ENCODE assay signal across 18 cellular contexts in genomic region chr4:66574145-66574978, GRCh38.
A peak's percentile ranks its signal among the peaks of the same experiment; 100 is the strongest.
DNase-seq lines count a peak whose midpoint lies in the region; ATAC-seq, FAIRE-seq and TF ChIP-seq lines count a peak whose summit lies in the region.
"Had no signal": no experiment of that assay in that cellular context is flagged by ENCODE, and none has a peak within 500 bp of the region (broad histone marks: within the 10 kb centered on the region; RNA-seq: fewer than 3 reads in every experiment).

No MANE protein-coding gene starts in this region.

- peak overlapping the region; percentile 64 for H3K4me2 ChIP-seq in osteoblast (ENCODE audit: insufficient read depth, low read length)

- peak overlapping the region; percentile 28 for H3K4me3 ChIP-seq in osteoblast (ENCODE audit: insufficient read depth, low read length)
- H3K4me3 ChIP-seq: SJCRH30 had no signal

- no peak overlapping the region for H2AFZ ChIP-seq in osteoblast (ENCODE audit: low read length)

- intact Hi-C loops in CD14-positive monocyte (cut with micrococcal nuclease), result no loop called here

- no peak overlapping the region for H3K27ac Mint-ChIP-seq in CD14-positive monocyte
- H3K27ac Mint-ChIP-seq: activated naive CD4-positive, alpha-beta T cell treated with anti-CD3 and anti-CD28 coated beads, Interleukin-2, amount 50 U/mL, for 72 hours; natural killer cell had no signal

- no peaks in the 10 kb centered on the region for H3K9me3 ChIP-seq in osteoblast (ENCODE audit: low read depth, low read length)
- H3K9me3 ChIP-seq: SJCRH30 had no signal

- H3K36me3 ChIP-seq in osteoblast (ENCODE audit: insufficient read depth, low read length), result no peaks in the 10 kb centered on the region
- H3K36me3 ChIP-seq: SJCRH30 had no signal

- peaks cover 0 to 4% (median 0%) of the 10 kb centered on the region in 7 donors for H3K9me3 Mint-ChIP-seq in CD14-positive monocyte

- H3K27me3 ChIP-seq in osteoblast (ENCODE audit: insufficient read depth, low read length), result no peaks in the 10 kb centered on the region
- H3K27me3 ChIP-seq: SJCRH30 had no signal

- DNase-seq in EL (peak; percentile 78), RCC 7860 (ENCODE audit: low spot score) (peak; percentile 59), osteoblast (ENCODE audit: insufficient read length, low spot score, missing footprints) (no peak), CD14-positive monocyte (ENCODE audit: low spot score) (no peak), HuH-7 (ENCODE audit: low spot score) (no peak), hepatic stellate cell (ENCODE audit: low spot score) (no peak)
- DNase-seq: activated CD8-positive, alpha-beta memory T cell treated with anti-CD3 and anti-CD28 coated beads, Interleukin-2, amount 50 U/mL, for 4 hours; cortex of kidney; KBM-7; natural killer cell; NCI-H748 treated with DMSO at 0.1 percent for 48 hours; SJCRH30; substantia nigra had no signal

- TF ChIP-seq CTCF in osteoblast (IDR thresholded peaks at IDR 0.05; ENCODE audit: extremely low read depth, low read depth, low read length), result no peak
- no peak for TF ChIP-seq CTCF in CD14-positive monocyte (IDR thresholded peaks at IDR 0.05)

- peak overlapping the region; percentile 98 for H3K27ac ChIP-seq in osteoblast (ENCODE audit: low read depth, low read length)
- H3K27ac ChIP-seq: SJCRH30 had no signal

- H3K4me1 Mint-ChIP-seq in CD14-positive monocyte, result no peaks in the 10 kb centered on the region
- H3K4me1 Mint-ChIP-seq: natural killer cell had no signal

- H3K27me3 Mint-ChIP-seq in CD14-positive monocyte (ENCODE audit: low read depth in 3 of 3), result no peaks in the 10 kb centered on the region

- H3K79me2 ChIP-seq in osteoblast (ENCODE audit: insufficient read depth, low read length), result no peaks in the 10 kb centered on the region

- no peak for ATAC-seq in GM19351 (IDR thresholded peaks at IDR 0.05; ENCODE audit: unreplicated experiment)
- ATAC-seq: activated naive CD4-positive, alpha-beta T cell treated with anti-CD3 and anti-CD28 coated beads, Interleukin-2, amount 50 U/mL, for 72 hours; left lobe of liver; natural killer cell had no signal

- H3K36me3 Mint-ChIP-seq in CD14-positive monocyte, result no peaks in the 10 kb centered on the region
- H3K36me3 Mint-ChIP-seq: activated naive CD4-positive, alpha-beta T cell treated with anti-CD3 and anti-CD28 coated beads, Interleukin-2, amount 50 U/mL, for 72 hours; natural killer cell had no signal

- no peak overlapping the region for H3K4me3 Mint-ChIP-seq in CD14-positive monocyte
- H3K4me3 Mint-ChIP-seq: natural killer cell had no signal

- H4K20me1 ChIP-seq in osteoblast (ENCODE audit: insufficient read depth, low read length), result no peaks in the 10 kb centered on the region

- H3K4me1 ChIP-seq in osteoblast (ENCODE audit: insufficient read depth, low read length), result peaks cover 25% of the 10 kb centered on the region
- H3K4me1 ChIP-seq: SJCRH30 had no signal

- peak; percentile 62 for FAIRE-seq in RCC 7860 (lab: Jason Lieb, UNC)
- FAIRE-seq in endometrium (lab: Jason Lieb, UNC), result peak; percentile 77
- FAIRE-seq: small intestine had no signal

Comparison
In these comparisons a context has a peak if more than half of its experiments do, and no peak if none do; other contexts are left out.
1. DNase-seq: peak in EL (single experiment) and RCC 7860 (single experiment); none in osteoblast (single experiment), CD14-positive monocyte (single experiment), HuH-7 (single experiment) and hepatic stellate cell (single experiment).